Comparison of ENCODE assay signal across 15 cellular contexts in the genomic region with DNA sequence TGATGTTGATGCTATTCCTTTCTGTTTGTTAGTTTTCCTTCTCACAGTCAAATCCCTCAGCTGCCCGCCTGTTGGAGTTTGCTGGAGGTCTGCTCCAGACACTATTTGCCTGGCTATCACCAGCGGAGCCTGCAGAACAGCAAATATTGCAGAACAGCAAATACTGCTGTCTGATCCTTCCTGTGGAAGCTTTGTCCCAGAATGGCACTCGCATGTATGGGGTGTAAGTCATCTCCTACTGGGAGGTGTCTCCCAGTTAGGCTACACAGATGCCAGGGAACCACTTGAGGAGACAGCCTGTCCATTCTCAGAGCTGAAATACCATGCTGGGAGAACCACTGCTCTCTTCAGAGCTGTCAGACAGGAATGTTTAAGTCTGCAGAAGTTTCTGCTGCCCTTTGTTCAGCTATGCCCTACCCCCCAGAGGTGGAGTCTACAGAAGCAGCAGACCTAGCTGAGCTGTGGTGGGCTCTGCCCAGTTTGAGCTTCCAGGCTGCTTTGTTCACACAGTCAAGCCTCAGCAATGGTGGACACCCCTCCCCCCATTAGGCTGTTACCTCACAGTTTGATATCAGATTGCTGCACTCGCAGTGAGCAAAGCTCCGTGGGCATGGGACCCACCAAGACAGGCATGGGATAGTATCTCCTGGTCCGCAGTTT.
DNase-seq lines count a peak whose midpoint lies in the region; TF ChIP-seq lines count a peak whose summit lies in the region.
"Had no signal": no experiment of that assay in that cellular context is flagged by ENCODE, and none has a peak within 500 bp of the region (broad histone marks: within the 10 kb centered on the region; RNA-seq: fewer than 3 reads in every experiment).

No MANE protein-coding gene starts in this region.

- TF ChIP-seq CTCF in LNCaP clone FGC (IDR thresholded peaks at IDR 0.05; ENCODE audit: control insufficient read depth, extremely low read depth, insufficient read depth) (no peak), VCaP (conservative IDR thresholded peaks at IDR 0.05) (no peak)

- DNase-seq in LNCaP clone FGC (ENCODE audit: low read depth) (peak; percentile 56), mesenteric fat pad (ENCODE audit: low spot score) (peak; percentile 59), NCI-H524 treated with DMSO at 0.1 percent for 48 hours (lab: John Stamatoyannopoulos, UW) (no peak)
- no peak for DNase-seq in activated CD4-positive, alpha-beta T cell treated with anti-CD3 and anti-CD28 coated beads for 4 hours
- no peak for DNase-seq in activated T-cell treated with anti-CD3 and anti-CD28 coated beads, Interleukin-2, amount 50 U/mL, for 1 hour
- DNase-seq: C1 segment of cervical spinal cord; CD4-positive, CD25-positive, alpha-beta regulatory T cell; CD8-positive, alpha-beta T cell; DMS153; DMS79 treated with DMSO at 0.1 percent for 48 hours; GF-D8; GOT3; HFFc6 had no signal

- no peak overlapping the region for H3K4me3 ChIP-seq in LNCaP clone FGC (ENCODE audit: low read depth, low read length)
- H3K4me3 ChIP-seq: HAP-1 had no signal

- peak overlapping the region; percentile 75 for H3K27ac ChIP-seq in VCaP

Comparison
In these comparisons a context has a peak if more than half of its experiments do, and no peak if none do; other contexts are left out.
1. DNase-seq: peak in LNCaP clone FGC (single experiment) and mesenteric fat pad (single experiment); none in NCI-H524 treated with DMSO at 0.1 percent for 48 hours (single experiment), activated CD4-positive, alpha-beta T cell treated with anti-CD3 and anti-CD28 coated beads for 4 hours (0 of 2) and activated T-cell treated with anti-CD3 and anti-CD28 coated beads, Interleukin-2, amount 50 U/mL, for 1 hour (single experiment).